Comparison of ENCODE assay signal across 18 cellular contexts in genomic region chr12:66017736-66018135, GRCh38.
DNase-seq lines count a peak whose midpoint lies in the region; ATAC-seq and TF ChIP-seq lines count a peak whose summit lies in the region.
"Had no signal": no experiment of that assay in that cellular context is flagged by ENCODE, and none has a peak within 500 bp of the region (broad histone marks: within the 10 kb centered on the region; RNA-seq: fewer than 3 reads in every experiment).

No MANE protein-coding gene starts in this region.

- POLR2A ChIA-PET in IMR-90 (lab: Charles Lee; ENCODE audit: unreplicated experiment), result no interaction called here

- 0 out of 2 replicates have a peak, but pooled peaks have one; percentile 24 for ATAC-seq in IMR-90 (ENCODE audit: low read depth)
- no peak for ATAC-seq in HG03039 (IDR thresholded peaks at IDR 0.05; ENCODE audit: unreplicated experiment)
- ATAC-seq in HG02884 (IDR thresholded peaks at IDR 0.05; ENCODE audit: unreplicated experiment), result no peak
- ATAC-seq: CD8-positive, alpha-beta T cell; HCT116 had no signal

- H2BK5ac ChIP-seq in IMR-90 (ENCODE audit: low read depth, low read length, poor library complexity, severe bottlenecking), result no peak overlapping the region

- no peak for TF ChIP-seq RAD21 in IMR-90 (IDR thresholded peaks at IDR 0.05; ENCODE audit: low read length)

- peak; percentile 41 for DNase-seq in EH (ENCODE audit: low read depth)
- DNase-seq in IMR-90, result peak; percentile 8
- DNase-seq in adipocyte (ENCODE audit: low read depth), result peak; percentile 32
- peak; percentile 48 for DNase-seq in fibroblast of pulmonary artery (ENCODE audit: low read depth)
- DNase-seq in HT-29 (ENCODE audit: low spot score), result no peak
- DNase-seq: Calu3; CD8-positive, alpha-beta T cell; DMS79 treated with DMSO at 0.1 percent for 48 hours; GOT3; H7; HFFc6; KBM-7 had no signal

- H3K36me3 ChIP-seq in IMR-90 (ENCODE audit: control insufficient read depth, insufficient read depth, low read length) (no peaks in the 10 kb centered on the region), adipocyte (ENCODE audit: control insufficient read depth, insufficient read depth, low read length, severe bottlenecking) (no peaks in the 10 kb centered on the region)
- H3K36me3 ChIP-seq: BLaER1 had no signal

- H4K5ac ChIP-seq in IMR-90 (ENCODE audit: low read depth, low read length), result no peak overlapping the region

- H3K9ac ChIP-seq in IMR-90 (ENCODE audit: low read depth, low read length) (no peak overlapping the region), adipocyte (ENCODE audit: low read length) (no peak overlapping the region)
- H3K9ac ChIP-seq: BLaER1 had no signal

- no peak overlapping the region for H2AK5ac ChIP-seq in IMR-90 (ENCODE audit: low read depth, low read length)

- peaks cover 17% of the 10 kb centered on the region for H3K4me1 ChIP-seq in IMR-90 (ENCODE audit: control insufficient read depth, insufficient read depth, low read length)
- peaks cover 28% of the 10 kb centered on the region for H3K4me1 ChIP-seq in adipocyte (ENCODE audit: control insufficient read depth, insufficient read depth, low read length)
- H3K4me1 ChIP-seq: BLaER1 had no signal

- H3K23ac ChIP-seq in IMR-90 (ENCODE audit: low read depth, low read length), result no peak overlapping the region

- TF ChIP-seq POLR2A in IMR-90 (IDR thresholded peaks at IDR 0.05; ENCODE audit: low read depth, low read length), result no peak

- H3K4me3 ChIP-seq in IMR-90 (ENCODE audit: insufficient read depth, low read depth, low read length) (no peak overlapping the region), adipocyte (ENCODE audit: low read length) (no peak overlapping the region), fibroblast of pulmonary artery (replicated peaks; ENCODE audit: low read depth, low read length) (no peak overlapping the region)
- H3K4me3 ChIP-seq: BLaER1 had no signal

- no peak overlapping the region for H2AFZ ChIP-seq in IMR-90 (replicated peaks; ENCODE audit: low read length, poor library complexity)

- no peaks in the 10 kb centered on the region for H4K20me1 ChIP-seq in IMR-90 (ENCODE audit: insufficient read depth, low read length)
- H4K20me1 ChIP-seq: BLaER1 had no signal

- H3K18ac ChIP-seq in IMR-90 (ENCODE audit: low read depth, low read length), result no peak overlapping the region

- no peak overlapping the region for H3K56ac ChIP-seq in IMR-90 (ENCODE audit: extremely low read depth, insufficient read depth, low read length)

- no peak overlapping the region; the same call in 2 of the 3 replicates for H2BK15ac ChIP-seq in IMR-90 (ENCODE audit: low read depth, low read length)

- dilution Hi-C loops in IMR-90 (cut with HindIII; ENCODE audit: low sequenced_read_pairs, unreplicated experiment), result no loop called here

- BruUV-seq in IMR-90 (replicated peaks; lab: Mats Ljungman, UMichigan), result no TSS peak

- H2BK20ac ChIP-seq in IMR-90 (ENCODE audit: low read depth, low read length), result no peak overlapping the region

- H4K8ac ChIP-seq in IMR-90 (ENCODE audit: low read depth in 2 of 2, low read length in 2 of 2), result no peak overlapping the region

- no peak overlapping the region for H3K14ac ChIP-seq in IMR-90 (replicated peaks; ENCODE audit: low read depth, low read length)

- no peak overlapping the region for H4K91ac ChIP-seq in IMR-90 (ENCODE audit: insufficient read depth, low read depth, low read length)

- H3K4ac ChIP-seq in IMR-90 (ENCODE audit: low read depth, low read length), result no peak overlapping the region

- CTCF ChIA-PET in IMR-90 (lab: Yijun Ruan, JAX), result interaction anchor here (0.6 kb wide), 1 partner anchor 453 kb away, joined by 3 read pairs; no protein-coding TSS in a partner anchor

- H2BK120ac ChIP-seq in IMR-90 (ENCODE audit: low read depth, low read length), result no peak overlapping the region; the same call in 1 of the 2 replicates

- H3K9me3 ChIP-seq in IMR-90 (ENCODE audit: control insufficient read depth, insufficient read depth, low read length) (no peaks in the 10 kb centered on the region), adipocyte (ENCODE audit: control insufficient read depth, low read length) (no peaks in the 10 kb centered on the region)
- H3K9me3 ChIP-seq: BLaER1 had no signal

- H3K4me2 ChIP-seq in IMR-90 (ENCODE audit: low read depth, low read length), result no peak overlapping the region
- H3K4me2 ChIP-seq: BLaER1 had no signal

- no peaks in the 10 kb centered on the region for H3K9me1 ChIP-seq in IMR-90 (ENCODE audit: insufficient read depth, low read length)

- in situ Hi-C loops in IMR-90 (cut with MboI; ENCODE audit: low sequenced_read_pairs), result loop anchor here (25.0 kb wide), 1 partner anchor 1130 kb away; no protein-coding TSS in a partner anchor

- H2AK9ac ChIP-seq in IMR-90 (replicated peaks; ENCODE audit: low read depth, low read length, poor library complexity), result no peak overlapping the region

- no peaks in the 10 kb centered on the region for H3K79me1 ChIP-seq in IMR-90 (ENCODE audit: low read depth in 1 of 2, low read length in 2 of 2)

- H3K27me3 ChIP-seq in IMR-90 (ENCODE audit: control insufficient read depth, insufficient read depth, low read length), result peaks cover 4% of the 10 kb centered on the region; the same call in 1 of the 2 replicates
- no peaks in the 10 kb centered on the region for H3K27me3 ChIP-seq in adipocyte (replicated peaks; ENCODE audit: control insufficient read depth, insufficient read depth, low read length)
- H3K27me3 ChIP-seq: BLaER1 had no signal

- no peak overlapping the region for H3K27ac ChIP-seq in IMR-90 (ENCODE audit: insufficient read depth, low read length)
- H3K27ac ChIP-seq: 22Rv1, BLaER1, HL-60 had no signal

- TF ChIP-seq CTCF in IMR-90 (conservative IDR thresholded peaks at IDR 0.05; ENCODE audit: low read depth, low read length) (no peak), fibroblast of pulmonary artery (IDR thresholded peaks at IDR 0.05; ENCODE audit: low read length, missing control alignments) (no peak)

- intact Hi-C loops in IMR-90 (cut with micrococcal nuclease), result no loop called here

- no CpG with 5 or more reads among the region's 2 CpGs for WGBS in IMR-90 (ENCODE audit: extremely low coverage in 2 of 2, insufficient read length in 1 of 2), 2 experiments

TF ChIP-seq in IMR-90, 13 proteins besides CTCF, POLR2A, EP300 and RAD21:
- TF ChIP-seq RFX5 (IDR thresholded peaks at IDR 0.05; ENCODE audit: low read depth, low read length) (no peak), CEBPB (IDR thresholded peaks at IDR 0.05; ENCODE audit: low read depth, low read length) (no peak), CHD1 (IDR thresholded peaks at IDR 0.05; ENCODE audit: low read depth, low read length) (no peak), FOS (IDR thresholded peaks at IDR 0.05; ENCODE audit: low read depth, low read length) (no peak), ELK1 (IDR thresholded peaks at IDR 0.05; ENCODE audit: borderline replicate concordance, low read depth, low read length) (no peak), MAZ (IDR thresholded peaks at IDR 0.05; ENCODE audit: borderline replicate concordance, low read depth, low read length) (no peak), MAFK (IDR thresholded peaks at IDR 0.05; ENCODE audit: low read depth, low read length) (no peak), MXI1 (IDR thresholded peaks at IDR 0.05; ENCODE audit: borderline replicate concordance, low read depth, low read length) (no peak), USF2 (IDR thresholded peaks at IDR 0.05; ENCODE audit: low read depth, low read length) (no peak), NFE2L2 (IDR thresholded peaks at IDR 0.05; ENCODE audit: low read depth, low read length) (no peak), SMC3 (IDR thresholded peaks at IDR 0.05; ENCODE audit: low read depth, low read length) (no peak), BHLHE40 (IDR thresholded peaks at IDR 0.05; ENCODE audit: low read depth, low read length) (no peak), RCOR1 (IDR thresholded peaks at IDR 0.05; ENCODE audit: insufficient replicate concordance, low read length) (no peak)
